Comparison of ENCODE assay signal across 8 cellular contexts in the genomic region with DNA sequence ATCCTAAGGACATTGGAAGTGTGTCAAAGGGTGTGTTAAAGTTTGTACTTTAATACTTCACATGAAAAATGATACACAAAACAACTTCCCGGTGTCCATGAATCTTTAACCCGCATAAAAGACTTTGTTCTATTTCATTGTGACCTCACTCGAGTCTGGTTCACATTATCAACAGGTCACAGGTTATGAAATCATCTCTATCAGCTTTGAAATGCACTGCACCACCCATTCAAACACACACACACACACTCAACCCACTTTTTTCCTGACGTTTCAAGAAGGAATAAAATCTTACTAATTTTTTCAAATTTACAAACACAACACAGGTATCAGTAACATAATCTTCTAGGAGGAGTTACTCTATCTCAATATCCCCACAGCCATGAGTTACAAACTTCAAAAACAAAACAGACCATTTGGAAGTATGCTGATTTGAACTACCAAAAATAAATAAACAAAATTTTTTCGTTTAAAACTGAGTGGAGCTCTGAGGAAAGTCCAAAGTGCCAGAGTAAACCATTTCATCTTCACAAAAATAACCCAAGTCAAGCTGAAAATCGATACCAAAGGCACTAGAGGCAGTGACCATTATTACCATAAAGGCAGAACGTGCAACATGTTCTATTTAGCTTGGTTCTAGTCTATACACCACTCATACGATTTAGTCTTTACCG. TPM values are rescaled to one million over a fixed set of nuclear protein-coding genes. Genes with fewer than 3 reads are reported as not detected.
A peak's percentile ranks its signal among the peaks of the same experiment; 100 is the strongest.
DNase-seq lines count a peak whose midpoint lies in the region; ATAC-seq and FAIRE-seq lines count a peak whose summit lies in the region.
"Had no signal": no experiment of that assay in that cellular context is flagged by ENCODE, and none has a peak within 500 bp of the region (broad histone marks: within the 10 kb centered on the region; RNA-seq: fewer than 3 reads in every experiment).

No MANE protein-coding gene starts in this region.

- H3K36me3 Mint-ChIP-seq in T-cell: peaks cover 9% of the 10 kb centered on the region

- peak overlapping the region in 2 of 3 donors; percentile 5 to 25 for H3K4me3 Mint-ChIP-seq in T-cell

- H3K4me3 ChIP-seq in ACC112 (ENCODE audit: low read depth, low read length): peak overlapping the region; percentile 74

- CTCF ChIA-PET in T-cell (lab: Charles Lee): no interaction called here

- H3K79me2 ChIP-seq in ACC112 (ENCODE audit: control insufficient read depth, insufficient read depth, low read length, unreplicated experiment): peaks cover 33% of the 10 kb centered on the region

- H3K4me1 ChIP-seq in ACC112 (ENCODE audit: control insufficient read depth, insufficient read depth, low read length, unreplicated experiment): peaks cover 28% of the 10 kb centered on the region

- POLR2A ChIA-PET in T-cell (lab: Charles Lee): no interaction called here

- H3K27me3 ChIP-seq in ACC112 (ENCODE audit: insufficient read depth, low read length): no peaks in the 10 kb centered on the region

- peak overlapping the region; percentile 18 for H2AFZ ChIP-seq in ACC112 (ENCODE audit: low read length, unreplicated experiment)

- no peak for DNase-seq in T-cell
- DNase-seq in left lobe of liver (ENCODE audit: low spot score): no peak
- no peak for DNase-seq in NCI-H82 treated with DMSO at 0.1 percent for 48 hours (lab: John Stamatoyannopoulos, UW; ENCODE audit: unreplicated experiment)
- no peak for DNase-seq in GM19239 (ENCODE audit: insufficient read length, low spot score)
- DNase-seq: activated gamma-delta T cell treated with Interleukin-2 at 50 U/mL for 16 hours, DMS79 treated with DMSO at 0.1 percent for 48 hours had no signal

- 0 out of 2 replicates have a peak, but pooled peaks cover under 1% of the 10 kb centered on the region for H3K36me3 ChIP-seq in ACC112 (ENCODE audit: insufficient read depth, low read length)

- no peaks in the 10 kb centered on the region for H3K27me3 Mint-ChIP-seq in T-cell

- peaks cover 53 to 57% (median 54%) of the 10 kb centered on the region in 3 donors for H3K4me1 Mint-ChIP-seq in T-cell

- ATAC-seq in T-cell (replicated peaks in 1 of 4) (no peak), left lobe of liver (peak; percentile 25), HG03108 (IDR thresholded peaks at IDR 0.05; ENCODE audit: unreplicated experiment) (no peak)

- no peak for FAIRE-seq in GM19239 (lab: Jason Lieb, UNC)

- H3K27ac ChIP-seq in ACC112 (ENCODE audit: low read depth, low read length): peak overlapping the region; percentile 4; the same call in 1 of the 2 replicates

- H3K27ac Mint-ChIP-seq in T-cell: peak overlapping the region in 1 of 2 donors; percentile 20

- no peaks in the 10 kb centered on the region for H3K9me3 Mint-ChIP-seq in T-cell

RNA-seq across cellular contexts. Expression of a gene that starts 2.7 kb away (rescaled TPM):
- 10 to 100 TPM; 17.6 to 33.8 (median 29.1) TPM for total RNA-seq in T-cell
- total RNA-seq in left lobe of liver: 199 TPM

RNA-seq across cellular contexts. Expression of a gene that starts 2.7 kb away (rescaled TPM):
- 10 to 100 TPM; 12.8 to 15.3 (median 14.3) TPM for total RNA-seq in T-cell
- 14.1 TPM for total RNA-seq in left lobe of liver

RNA-seq across cellular contexts. Expression of a gene that starts 24.3 kb away (rescaled TPM):
- total RNA-seq in T-cell (10 to 100 TPM in 1 of 5 donors, 1 to 10 TPM in 4; 7.5 to 12.1 (median 9.0) TPM), left lobe of liver (3.6 TPM)

RNA-seq across cellular contexts. Expression of a gene that starts 35.5 kb away (rescaled TPM):
- total RNA-seq in T-cell (10 to 100 TPM; 25.7 to 45.3 (median 41.5) TPM), left lobe of liver (3.4 TPM)

RNA-seq across cellular contexts. Expression of a gene that starts 50.8 kb away (rescaled TPM):
- total RNA-seq in T-cell: 1 to 10 TPM in 1 of 5 donors, under 1 TPM in 4; 0.58 to 1.0 (median 0.72) TPM
- 0.53 TPM for total RNA-seq in left lobe of liver
